Comparison of ENCODE assay signal across 13 cellular contexts in genomic region chr2:64998658-64999061, GRCh38. TPM values are rescaled to one million over a fixed set of nuclear protein-coding genes. Genes with fewer than 3 reads are reported as not detected.
DNase-seq lines count a peak whose midpoint lies in the region; TF ChIP-seq lines count a peak whose summit lies in the region.
"Had no signal": no experiment of that assay in that cellular context is flagged by ENCODE, and none has a peak within 500 bp of the region (broad histone marks: within the 10 kb centered on the region; RNA-seq: fewer than 3 reads in every experiment).

No MANE protein-coding gene starts in this region.

- H3K4me1 ChIP-seq in parathyroid adenoma: peaks cover 3% of the 10 kb centered on the region

- TF ChIP-seq CTCF in parathyroid adenoma (IDR thresholded peaks at IDR 0.05): no peak

- peaks cover 8% of the 10 kb centered on the region for H3K79me2 ChIP-seq in parathyroid adenoma

- H3K27ac ChIP-seq in parathyroid adenoma: peak overlapping the region; percentile 9
- H3K27ac ChIP-seq: SK-N-MC had no signal

- no peak overlapping the region for H2AFZ ChIP-seq in parathyroid adenoma

- no peak overlapping the region for H3K4me3 ChIP-seq in parathyroid adenoma (ENCODE audit: low read depth, low read length)
- H3K4me3 ChIP-seq: SK-N-MC had no signal

- H3K9ac ChIP-seq in parathyroid adenoma: no peak overlapping the region

- no peaks in the 10 kb centered on the region for H3K27me3 ChIP-seq in parathyroid adenoma (ENCODE audit: control insufficient read depth, insufficient read depth, low read length)

- no peak overlapping the region for H3K4me2 ChIP-seq in parathyroid adenoma (ENCODE audit: low read length)

- peak; percentile 32 for DNase-seq in AG20443 (ENCODE audit: low spot score)
- peak; percentile 79 for DNase-seq in amniotic epithelial cell (ENCODE audit: low read depth)
- peak; percentile 81 for DNase-seq in glomerular endothelial cell (ENCODE audit: extremely low read depth, low read depth, low spot score)
- no peak for DNase-seq in DMS153 treated with DMSO at 0.1 percent for 48 hours (lab: John Stamatoyannopoulos, UW; ENCODE audit: unreplicated experiment)
- DNase-seq in HPDE6-E6E7 (ENCODE audit: extremely low spot score): no peak
- DNase-seq in NCI-H526 (lab: John Stamatoyannopoulos, UW): no peak
- DNase-seq in SKM-1 (lab: John Stamatoyannopoulos, UW; ENCODE audit: unreplicated experiment): no peak
- DNase-seq: activated CD4-positive, alpha-beta T cell treated with anti-CD3 and anti-CD28 coated beads for 1 hour; cortex of kidney; NCI-H1092 treated with DMSO at 0.1 percent for 48 hours; NCI-H510A treated with DMSO at 0.1 percent for 48 hours had no signal

- no peaks in the 10 kb centered on the region for H3K36me3 ChIP-seq in parathyroid adenoma (ENCODE audit: control insufficient read depth, insufficient read depth, low read length)

- no peaks in the 10 kb centered on the region for H3K9me3 ChIP-seq in parathyroid adenoma (ENCODE audit: control insufficient read depth, low read length)

RNA-seq across cellular contexts. Expression of gene SLC1A4, which starts 9.5 kb away (rescaled TPM):
- 10.9 and 24.0 TPM in 2 replicates for total RNA-seq in glomerular endothelial cell

RNA-seq across cellular contexts. Expression of gene CEP68, which starts 57.6 kb away (rescaled TPM):
- total RNA-seq in glomerular endothelial cell: 15.8 and 20.8 TPM in 2 replicates

Comparison
In these comparisons a context has a peak if more than half of its experiments do, and no peak if none do; other contexts are left out.
1. DNase-seq: peak in AG20443 (single experiment), amniotic epithelial cell (single experiment) and glomerular endothelial cell (single experiment); none in DMS153 treated with DMSO at 0.1 percent for 48 hours (single experiment), HPDE6-E6E7 (single experiment), NCI-H526 (0 of 2) and SKM-1 (single experiment).